ENCODE assay signal across 9 cellular contexts in the genomic region with DNA sequence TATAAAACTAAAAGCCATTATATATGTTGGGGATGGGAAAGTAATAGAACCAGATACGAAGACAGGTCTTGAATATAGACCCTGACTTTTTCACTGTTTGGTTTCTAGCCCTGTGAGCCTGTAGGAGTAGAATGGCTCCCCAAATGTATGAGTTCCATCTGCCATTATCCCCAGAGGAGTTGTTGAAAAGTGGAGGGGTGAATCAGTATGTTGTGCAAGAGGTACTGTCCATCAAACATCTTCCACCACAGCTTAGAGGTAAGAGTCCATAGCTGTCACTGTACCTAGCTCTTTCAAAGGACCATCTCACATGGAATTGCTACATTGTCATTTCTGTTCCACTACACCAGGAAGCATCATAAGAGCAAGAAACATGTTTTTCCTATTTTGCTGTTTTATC. TPM values are rescaled to one million over a fixed set of nuclear protein-coding genes. Genes with fewer than 3 reads are reported as not detected.
DNase-seq lines count a peak whose midpoint lies in the region; ATAC-seq, FAIRE-seq and TF ChIP-seq lines count a peak whose summit lies in the region.
"Had no signal": no experiment of that assay in that cellular context is flagged by ENCODE, and none has a peak within 500 bp of the region (broad histone marks: within the 10 kb centered on the region; RNA-seq: fewer than 3 reads in every experiment).

No MANE protein-coding gene starts in this region.

- RAD21 ChIA-PET in GM12878 (lab: Charles Lee; ENCODE audit: unreplicated experiment) = interaction anchor here (0.9 to 2.0 kb wide), 8 partner anchors 11 to 169 kb away, joined by 3 to 9 read pairs (median 3); no protein-coding TSS in a partner anchor

- CTCF ChIA-PET in CD8-positive, alpha-beta memory T cell (lab: Charles Lee) = interaction anchor here (0.8 to 3.7 kb wide), 5 partner anchors 29 to 160 kb away, joined by 3 to 14 read pairs (median 3); no protein-coding TSS in a partner anchor
- CTCF ChIA-PET in GM12878 (lab: Yijun Ruan, JAX) = interaction anchor here (0.8 to 3.7 kb wide), 8 partner anchors 17 to 70 kb away, joined by 3 to 15 read pairs (median 6); no protein-coding TSS in a partner anchor

- SMC1A ChIA-PET in GM12878 (lab: Charles Lee; ENCODE audit: uncharacterized antibody, unreplicated experiment) = interaction anchor here (0.7 to 4.0 kb wide), 11 partner anchors 26 to 194 kb away, joined by 3 to 23 read pairs (median 5); a partner anchor contains a TSS

- WGBS in GM12878 (ENCODE audit: insufficient coverage, insufficient replicate concordance, low lambda C conversion rate, missing lambda C conversion rate) = 0% methylated on average over 1 of the region's 1 CpG
- 69 to 71% methylated on average over 1 of the region's 1 CpG for WGBS in lower leg skin, 2 donors

- no peaks in the 10 kb centered on the region for H3K9me3 ChIP-seq in CD8-positive, alpha-beta memory T cell (ENCODE audit: low read length)
- no peaks in the 10 kb centered on the region for H3K9me3 ChIP-seq in GM12878 (replicated peaks; ENCODE audit: control insufficient read depth, insufficient read depth, low read length)
- H3K9me3 ChIP-seq: vagina had no signal

- peak overlapping the region; percentile 93 for H3K4me3 ChIP-seq in CD8-positive, alpha-beta memory T cell (ENCODE audit: low read length)
- peak overlapping the region; percentile 75 for H3K4me3 ChIP-seq in GM12878
- no peak overlapping the region for H3K4me3 ChIP-seq in lower leg skin (ENCODE audit: low read depth, poor library complexity, severe bottlenecking)

- no peaks in the 10 kb centered on the region for H4K20me1 ChIP-seq in GM12878 (ENCODE audit: control insufficient read depth, insufficient read depth)

- H3K36me3 ChIP-seq in CD8-positive, alpha-beta memory T cell (ENCODE audit: insufficient read depth, low read length) = peaks cover 9% of the 10 kb centered on the region
- H3K36me3 ChIP-seq in GM12878 (ENCODE audit: control insufficient read depth in 2 of 2, insufficient read depth in 2 of 2, low read length in 1 of 2) = peaks cover 5 to 23% of the 10 kb centered on the region in 2 experiments

- H3K4me2 ChIP-seq in GM12878 (ENCODE audit: control insufficient read depth, insufficient read depth) = peak overlapping the region; percentile 88

- peak overlapping the region; percentile 19 to 99 (median 95) for H3K4me3 Mint-ChIP-seq in CD8-positive, alpha-beta memory T cell
- H3K4me3 Mint-ChIP-seq in naive thymus-derived CD8-positive, alpha-beta T cell = peak overlapping the region; percentile 91 to 99 (median 98)

- TF ChIP-seq RAD21 in GM12878 (IDR thresholded peaks at IDR 0.05; ENCODE audit: insufficient read depth, low read depth, low read length) = no peak

- in situ Hi-C loops in GM12878 (cut with MboI) = loop anchor here (5.0 kb wide), 1 partner anchor 37 kb away; a partner anchor contains a TSS

- ATAC-seq in GM12878 (no peak), HG03097 (IDR thresholded peaks at IDR 0.05; ENCODE audit: low FRiP score, unreplicated experiment) (no peak), GM21447 (IDR thresholded peaks at IDR 0.05; ENCODE audit: unreplicated experiment) (no peak)
- no peak for ATAC-seq in naive thymus-derived CD8-positive, alpha-beta T cell

- no peak overlapping the region for H2AFZ ChIP-seq in GM12878 (ENCODE audit: control insufficient read depth, low read depth, low read length)

- DNase-seq in CD8-positive, alpha-beta memory T cell = no peak
- DNase-seq in LHCN-M2 (ENCODE audit: low read depth) = peak; percentile 51
- DNase-seq in GM12878 (ENCODE audit: low read depth, low spot score) = no peak
- DNase-seq in naive thymus-derived CD8-positive, alpha-beta T cell = no peak
- DNase-seq in T-helper 9 cell = no peak
- no peak for DNase-seq in lower leg skin (ENCODE audit: low spot score in 2 of 2)

- H3K36me3 Mint-ChIP-seq in CD8-positive, alpha-beta memory T cell = peaks cover 0 to 38% (median 2%) of the 10 kb centered on the region in 3 donors
- H3K36me3 Mint-ChIP-seq in naive thymus-derived CD8-positive, alpha-beta T cell = peaks cover 0 to 45% (median 5%) of the 10 kb centered on the region in 3 donors

- peak overlapping the region; percentile 95 for H3K9ac ChIP-seq in GM12878 (ENCODE audit: control insufficient read depth, insufficient read depth, low read length)

- TF ChIP-seq POLR2A in GM12878 (IDR thresholded peaks at IDR 0.05; ENCODE audit: low read depth, low read length) = no peak
- no peak for TF ChIP-seq POLR2A in lower leg skin (IDR thresholded peaks at IDR 0.05)

- H3K27me3 ChIP-seq in CD8-positive, alpha-beta memory T cell (ENCODE audit: insufficient read depth, low read length, poor library complexity, severe bottlenecking) = no peaks in the 10 kb centered on the region
- no peaks in the 10 kb centered on the region for H3K27me3 ChIP-seq in GM12878 (replicated peaks in 1 of 2; ENCODE audit: control insufficient read depth in 2 of 2, insufficient read depth in 2 of 2, low read length in 1 of 2)
- H3K27me3 ChIP-seq: vagina had no signal

- peaks cover 34 to 44% (median 43%) of the 10 kb centered on the region in 3 donors for H3K4me1 Mint-ChIP-seq in CD8-positive, alpha-beta memory T cell
- H3K4me1 Mint-ChIP-seq in naive thymus-derived CD8-positive, alpha-beta T cell = peaks cover 15 to 50% (median 37%) of the 10 kb centered on the region in 4 donors

- peak; percentile 41 for FAIRE-seq in GM12878 (lab: Jason Lieb, UNC)

- intact Hi-C loops in GM12878 (cut with micrococcal nuclease; ENCODE audit: unreplicated experiment) = loop anchor here (5.0 kb wide), 1 partner anchor 37 kb away; a partner anchor contains a TSS
- intact Hi-C loops in lower leg skin (cut with DNase I; ENCODE audit: low total_unique reads) = no loop called here

- no peaks in the 10 kb centered on the region for H3K9me3 Mint-ChIP-seq in CD8-positive, alpha-beta memory T cell
- H3K9me3 Mint-ChIP-seq in naive thymus-derived CD8-positive, alpha-beta T cell = no peaks in the 10 kb centered on the region

- no TSS peak for BruUV-seq in GM12878 (replicated peaks; lab: Mats Ljungman, UMichigan)

- peaks cover 0 to 2% of the 10 kb centered on the region in 2 donors for H3K27me3 Mint-ChIP-seq in CD8-positive, alpha-beta memory T cell
- no peaks in the 10 kb centered on the region for H3K27me3 Mint-ChIP-seq in naive thymus-derived CD8-positive, alpha-beta T cell

- no peak overlapping the region for H3K27ac ChIP-seq in CD8-positive, alpha-beta memory T cell (ENCODE audit: low read depth, low read length)
- peak overlapping the region; percentile 83 for H3K27ac ChIP-seq in GM12878 (ENCODE audit: control insufficient read depth, insufficient read depth)
- H3K27ac ChIP-seq: vagina had no signal

- H3K27ac Mint-ChIP-seq in CD8-positive, alpha-beta memory T cell = peak overlapping the region; percentile 12 to 99 (median 94)
- H3K27ac Mint-ChIP-seq in naive thymus-derived CD8-positive, alpha-beta T cell = peak overlapping the region; percentile 13 to 98 (median 96)

- peaks cover 55% of the 10 kb centered on the region for H3K79me2 ChIP-seq in GM12878 (ENCODE audit: control insufficient read depth, insufficient read depth, low read length)

- H3K4me1 ChIP-seq in CD8-positive, alpha-beta memory T cell (ENCODE audit: insufficient read depth, low read length) = peaks cover 28% of the 10 kb centered on the region
- H3K4me1 ChIP-seq in GM12878 (ENCODE audit: control insufficient read depth, insufficient read depth, low read length) = peaks cover 6% of the 10 kb centered on the region; the same call in 1 of the 2 replicates

- no peak for TF ChIP-seq CTCF in GM12878 (IDR thresholded peaks at IDR 0.05 in 2 of 3, conservative IDR thresholded peaks at IDR 0.05 in 1 of 3; ENCODE audit: control insufficient read depth in 2 of 3, extremely low read depth in 1 of 3, insufficient read depth in 1 of 3, low read depth in 3 of 3, low read length in 3 of 3)
- no peak for TF ChIP-seq CTCF in lower leg skin (IDR thresholded peaks at IDR 0.05)

- TF ChIP-seq EP300 in GM12878 (IDR thresholded peaks at IDR 0.05; ENCODE audit: borderline replicate concordance in 1 of 2, control insufficient read depth in 1 of 2, low read depth in 2 of 2, low read length in 2 of 2) = no peak

- POLR2A ChIA-PET in CD8-positive, alpha-beta memory T cell (lab: Charles Lee) = interaction anchor here (0.8 to 2.8 kb wide), 2 partner anchors 38 to 40 kb away, joined by 3 to 16 read pairs; a partner anchor contains a TSS
- POLR2A ChIA-PET in GM12878 (lab: Charles Lee) = interaction anchor here (0.5 to 1.3 kb wide), 6 partner anchors 24 to 136 kb away, joined by 4 to 11 read pairs (median 5); a partner anchor contains a TSS
- POLR2A ChIA-PET in naive thymus-derived CD8-positive, alpha-beta T cell (lab: Charles Lee) = interaction anchor here (0.7 to 7.2 kb wide), 8 partner anchors 25 to 158 kb away, joined by 3 to 104 read pairs (median 6); a partner anchor contains a TSS

RNA-seq across cellular contexts. Expression of a gene that starts 1.1 kb away (rescaled TPM):
- 10 to 100 TPM; 96.5 to 97.5 TPM for total RNA-seq in CD8-positive, alpha-beta memory T cell
- polyA plus RNA-seq in CD8-positive, alpha-beta memory T cell = 29.8 TPM
- 93.5 and 112 TPM in 2 replicates for total RNA-seq in LHCN-M2 (2014; rRNA removed)
- 45.5 TPM for polyA plus RNA-seq in LHCN-M2 (2012)
- total RNA-seq in GM12878 (2013; cell fraction: nucleolus; rRNA removed) = 64.5 and 66.0 TPM in 2 replicates
- total RNA-seq in GM12878 (2014; rRNA removed) = 141 and 144 TPM in 2 replicates
- total RNA-seq in GM12878 (2014; rRNA removed; fragmentation: Illumina TruSeq; extraction: Trizol) = 96.9 and 98.2 TPM in 2 replicates
- total RNA-seq in GM12878 (2021) = 110 and 113 TPM in 2 replicates
- 34.6 TPM for polyA plus RNA-seq in GM12878 (2011; ENCODE audit: low read depth)
- polyA plus RNA-seq in GM12878 (2011; rRNA removed) = 84.0 and 160 TPM in 2 replicates
- 138 and 147 TPM in 2 replicates for polyA plus RNA-seq in GM12878 (2011; cell fraction: cytosol; rRNA removed)
- polyA plus RNA-seq in GM12878 (2011; cell fraction: nucleus; rRNA removed) = 98.8 and 145 TPM in 2 replicates
- polyA plus RNA-seq in GM12878 (2012) = 50.7 and 70.2 TPM in 2 replicates
- 110 and 146 TPM in 2 replicates for polyA plus RNA-seq in GM12878 (2014; fragmentation: Illumina TruSeq; extraction: Trizol)
- 10 to 100 TPM; 24.2 to 32.8 TPM for polyA plus RNA-seq in GM12878 (2014; fragmentation: Nextera tagmentation; extraction: Ambion mirVana)
- 114 TPM in 2 replicates for polyA plus RNA-seq in GM12878 (2014; rRNA removed)
- 100 to 1,000 TPM; 105 to 108 TPM for polyA plus RNA-seq in GM12878 (2016; fragmentation: Nextera tagmentation; extraction: Ambion mirVana)
- polyA minus RNA-seq in GM12878 (2011; rRNA and poly(A)+ RNA removed) = 165 and 222 TPM in 2 replicates
- 89.0 and 105 TPM in 2 replicates for polyA minus RNA-seq in GM12878 (2011; cell fraction: cytosol; rRNA and poly(A)+ RNA removed)
- 67.3 and 111 TPM in 2 replicates for polyA minus RNA-seq in GM12878 (2011; cell fraction: nucleus; rRNA and poly(A)+ RNA removed)
- total RNA-seq in naive thymus-derived CD8-positive, alpha-beta T cell = 10 to 100 TPM; 40.4 to 46.3 TPM
- polyA plus RNA-seq in naive thymus-derived CD8-positive, alpha-beta T cell = 10 to 100 TPM; 24.7 to 45.3 (median 28.1) TPM
- total RNA-seq in lower leg skin = 10 to 100 TPM; 18.5 to 25.9 (median 22.5) TPM

RNA-seq across cellular contexts. Expression of a gene that starts 1.9 kb away (rescaled TPM):
- total RNA-seq in CD8-positive, alpha-beta memory T cell = 100 to 1,000 TPM; 317 to 327 TPM
- polyA plus RNA-seq in CD8-positive, alpha-beta memory T cell = 222 TPM
- total RNA-seq in LHCN-M2 (2014; rRNA removed) = 113 and 124 TPM in 2 replicates
- polyA plus RNA-seq in LHCN-M2 (2012) = 356 TPM
- 9.8 and 10.5 TPM in 2 replicates for total RNA-seq in GM12878 (2013; cell fraction: nucleolus; rRNA removed)
- 137 and 175 TPM in 2 replicates for total RNA-seq in GM12878 (2014; rRNA removed)
- total RNA-seq in GM12878 (2014; rRNA removed; fragmentation: Illumina TruSeq; extraction: Trizol) = 254 and 259 TPM in 2 replicates
- total RNA-seq in GM12878 (2021) = 275 and 276 TPM in 2 replicates
- polyA plus RNA-seq in GM12878 (2011; ENCODE audit: low read depth) = 71.7 TPM
- polyA plus RNA-seq in GM12878 (2011; rRNA removed) = 159 and 252 TPM in 2 replicates
- 119 and 123 TPM in 2 replicates for polyA plus RNA-seq in GM12878 (2011; cell fraction: cytosol; rRNA removed)
- polyA plus RNA-seq in GM12878 (2011; cell fraction: nucleus; rRNA removed) = 64.4 and 67.0 TPM in 2 replicates
- polyA plus RNA-seq in GM12878 (2012) = 159 and 228 TPM in 2 replicates
- polyA plus RNA-seq in GM12878 (2014; fragmentation: Illumina TruSeq; extraction: Trizol) = 241 and 255 TPM in 2 replicates
- polyA plus RNA-seq in GM12878 (2014; fragmentation: Nextera tagmentation; extraction: Ambion mirVana) = 1,000 to 10,000 TPM in 1 of 2 experiments, 100 to 1,000 TPM in 1; 908 to 1,202 TPM
- 167 and 183 TPM in 2 replicates for polyA plus RNA-seq in GM12878 (2014; rRNA removed)
- polyA plus RNA-seq in GM12878 (2016; fragmentation: Nextera tagmentation; extraction: Ambion mirVana) = 100 to 1,000 TPM; 583 to 588 TPM
- 29.2 and 48.2 TPM in 2 replicates for polyA minus RNA-seq in GM12878 (2011; rRNA and poly(A)+ RNA removed)
- 18.4 and 20.6 TPM in 2 replicates for polyA minus RNA-seq in GM12878 (2011; cell fraction: cytosol; rRNA and poly(A)+ RNA removed)
- 15.7 and 20.9 TPM in 2 replicates for polyA minus RNA-seq in GM12878 (2011; cell fraction: nucleus; rRNA and poly(A)+ RNA removed)
- total RNA-seq in naive thymus-derived CD8-positive, alpha-beta T cell = 10 to 100 TPM; 71.6 to 77.3 TPM
- polyA plus RNA-seq in naive thymus-derived CD8-positive, alpha-beta T cell = 100 to 1,000 TPM; 220 to 230 (median 224) TPM
- total RNA-seq in lower leg skin = 10 to 100 TPM; 38.6 to 62.1 (median 58.7) TPM

RNA-seq across cellular contexts. Expression of a gene that starts 24.5 kb away (rescaled TPM):
- 10 to 100 TPM; 26.7 to 29.6 TPM for total RNA-seq in CD8-positive, alpha-beta memory T cell
- polyA plus RNA-seq in CD8-positive, alpha-beta memory T cell = 10.0 TPM
- 8.0 and 12.9 TPM in 2 replicates for total RNA-seq in LHCN-M2 (2014; rRNA removed)
- 16.5 TPM for polyA plus RNA-seq in LHCN-M2 (2012)
- total RNA-seq in GM12878 (2013; cell fraction: nucleolus; rRNA removed) = 46.0 and 47.7 TPM in 2 replicates
- 28.9 and 31.5 TPM in 2 replicates for total RNA-seq in GM12878 (2014; rRNA removed)
- total RNA-seq in GM12878 (2014; rRNA removed; fragmentation: Illumina TruSeq; extraction: Trizol) = 14.8 and 16.6 TPM in 2 replicates
- total RNA-seq in GM12878 (2021) = 26.0 and 26.2 TPM in 2 replicates
- 23.5 TPM for polyA plus RNA-seq in GM12878 (2011; ENCODE audit: low read depth)
- polyA plus RNA-seq in GM12878 (2011; rRNA removed) = 37.1 and 41.3 TPM in 2 replicates
- 43.5 and 45.8 TPM in 2 replicates for polyA plus RNA-seq in GM12878 (2011; cell fraction: cytosol; rRNA removed)
- 155 and 209 TPM in 2 replicates for polyA plus RNA-seq in GM12878 (2011; cell fraction: nucleus; rRNA removed)
- 33.3 and 39.4 TPM in 2 replicates for polyA plus RNA-seq in GM12878 (2012)
- 32.3 and 36.1 TPM in 2 replicates for polyA plus RNA-seq in GM12878 (2014; fragmentation: Illumina TruSeq; extraction: Trizol)
- 1 to 10 TPM; 4.8 to 8.8 TPM for polyA plus RNA-seq in GM12878 (2014; fragmentation: Nextera tagmentation; extraction: Ambion mirVana)
- 121 and 123 TPM in 2 replicates for polyA plus RNA-seq in GM12878 (2014; rRNA removed)
- polyA plus RNA-seq in GM12878 (2016; fragmentation: Nextera tagmentation; extraction: Ambion mirVana) = 10 to 100 TPM; 25.9 to 28.9 TPM
- polyA minus RNA-seq in GM12878 (2011; rRNA and poly(A)+ RNA removed) = 15.5 and 19.4 TPM in 2 replicates
- 8.6 and 14.3 TPM in 2 replicates for polyA minus RNA-seq in GM12878 (2011; cell fraction: cytosol; rRNA and poly(A)+ RNA removed)
- polyA minus RNA-seq in GM12878 (2011; cell fraction: nucleus; rRNA and poly(A)+ RNA removed) = 19.2 and 24.9 TPM in 2 replicates
- total RNA-seq in naive thymus-derived CD8-positive, alpha-beta T cell = 10 to 100 TPM; 91.4 to 92.6 TPM
- 10 to 100 TPM in 2 of 3 donors, 1 to 10 TPM in 1; 9.7 to 13.6 (median 10.9) TPM for polyA plus RNA-seq in naive thymus-derived CD8-positive, alpha-beta T cell
- total RNA-seq in lower leg skin = 1 to 10 TPM; 2.1 to 6.6 (median 4.4) TPM

RNA-seq across cellular contexts. Expression of a gene that starts 39.3 kb away (rescaled TPM):
- 1,000 to 10,000 TPM; 7,182 to 7,238 TPM for total RNA-seq in CD8-positive, alpha-beta memory T cell
- polyA plus RNA-seq in CD8-positive, alpha-beta memory T cell = 1,770 TPM
- total RNA-seq in LHCN-M2 (2014; rRNA removed) = 10,802 and 11,796 TPM in 2 replicates
- polyA plus RNA-seq in LHCN-M2 (2012) = 16,196 TPM
- 971 and 990 TPM in 2 replicates for total RNA-seq in GM12878 (2013; cell fraction: nucleolus; rRNA removed)
- 8,450 and 8,907 TPM in 2 replicates for total RNA-seq in GM12878 (2014; rRNA removed)
- 5,296 and 5,818 TPM in 2 replicates for total RNA-seq in GM12878 (2014; rRNA removed; fragmentation: Illumina TruSeq; extraction: Trizol)
- 5,606 and 5,698 TPM in 2 replicates for total RNA-seq in GM12878 (2021)
- polyA plus RNA-seq in GM12878 (2011; ENCODE audit: low read depth) = 4,872 TPM
- polyA plus RNA-seq in GM12878 (2011; rRNA removed) = 7,976 and 14,240 TPM in 2 replicates
- polyA plus RNA-seq in GM12878 (2011; cell fraction: cytosol; rRNA removed) = 25,075 and 29,832 TPM in 2 replicates
- 10,735 and 12,198 TPM in 2 replicates for polyA plus RNA-seq in GM12878 (2011; cell fraction: nucleus; rRNA removed)
- polyA plus RNA-seq in GM12878 (2012) = 10,674 and 13,698 TPM in 2 replicates
- polyA plus RNA-seq in GM12878 (2014; fragmentation: Illumina TruSeq; extraction: Trizol) = 5,112 and 9,478 TPM in 2 replicates
- polyA plus RNA-seq in GM12878 (2014; fragmentation: Nextera tagmentation; extraction: Ambion mirVana) = over 10,000 TPM in 1 of 2 experiments, 1,000 to 10,000 TPM in 1; 9,323 to 11,518 TPM
- polyA plus RNA-seq in GM12878 (2014; rRNA removed) = 9,590 and 10,389 TPM in 2 replicates
- 1,000 to 10,000 TPM; 9,069 to 9,909 TPM for polyA plus RNA-seq in GM12878 (2016; fragmentation: Nextera tagmentation; extraction: Ambion mirVana)
- 10,096 and 19,827 TPM in 2 replicates for polyA minus RNA-seq in GM12878 (2011; rRNA and poly(A)+ RNA removed)
- polyA minus RNA-seq in GM12878 (2011; cell fraction: cytosol; rRNA and poly(A)+ RNA removed) = 5,010 and 5,239 TPM in 2 replicates
- polyA minus RNA-seq in GM12878 (2011; cell fraction: nucleus; rRNA and poly(A)+ RNA removed) = 1,914 and 2,640 TPM in 2 replicates
- total RNA-seq in naive thymus-derived CD8-positive, alpha-beta T cell = 100 to 1,000 TPM; 355 to 363 TPM
- 1,000 to 10,000 TPM; 1,014 to 1,110 (median 1,062) TPM for polyA plus RNA-seq in naive thymus-derived CD8-positive, alpha-beta T cell
- 1,000 to 10,000 TPM; 1,190 to 2,139 (median 1,514) TPM for total RNA-seq in lower leg skin

RNA-seq across cellular contexts. Expression of a gene that starts 43.1 kb away (rescaled TPM):
- total RNA-seq in CD8-positive, alpha-beta memory T cell = 10 to 100 TPM; 29.1 to 32.0 TPM
- 131 TPM for polyA plus RNA-seq in CD8-positive, alpha-beta memory T cell
- total RNA-seq in LHCN-M2 (2014; rRNA removed) (8.5 and 9.4 TPM in 2 replicates), GM12878 (2014; rRNA removed) (39.1 and 40.4 TPM in 2 replicates), GM12878 (2014; rRNA removed; fragmentation: Illumina TruSeq; extraction: Trizol) (24.7 and 25.0 TPM in 2 replicates), GM12878 (2021) (26.4 and 29.0 TPM in 2 replicates), lower leg skin (10 to 100 TPM; 11.4 to 23.8 (median 17.6) TPM)
- 7.5 TPM for polyA plus RNA-seq in LHCN-M2 (2012)
- 134 and 138 TPM in 2 replicates for total RNA-seq in GM12878 (2013; cell fraction: nucleolus; rRNA removed)
- 11.0 TPM for polyA plus RNA-seq in GM12878 (2011; ENCODE audit: low read depth)
- polyA plus RNA-seq in GM12878 (2011; rRNA removed) (28.5 and 45.0 TPM in 2 replicates), GM12878 (2014; fragmentation: Illumina TruSeq; extraction: Trizol) (13.0 and 26.4 TPM in 2 replicates), GM12878 (2014; fragmentation: Nextera tagmentation; extraction: Ambion mirVana) (10 to 100 TPM; 12.4 to 20.9 TPM), GM12878 (2014; rRNA removed) (40.4 and 43.1 TPM in 2 replicates), GM12878 (2016; fragmentation: Nextera tagmentation; extraction: Ambion mirVana) (10 to 100 TPM; 33.3 to 39.9 TPM)
- polyA plus RNA-seq in GM12878 (2011; cell fraction: cytosol; rRNA removed) = 58.4 and 72.0 TPM in 2 replicates
- 125 and 140 TPM in 2 replicates for polyA plus RNA-seq in GM12878 (2011; cell fraction: nucleus; rRNA removed)
- 28.1 and 29.4 TPM in 2 replicates for polyA plus RNA-seq in GM12878 (2012)
- 33.4 and 60.3 TPM in 2 replicates for polyA minus RNA-seq in GM12878 (2011; rRNA and poly(A)+ RNA removed)
- 11.2 and 13.9 TPM in 2 replicates for polyA minus RNA-seq in GM12878 (2011; cell fraction: cytosol; rRNA and poly(A)+ RNA removed)
- polyA minus RNA-seq in GM12878 (2011; cell fraction: nucleus; rRNA and poly(A)+ RNA removed) = 36.0 and 56.5 TPM in 2 replicates
- total RNA-seq in naive thymus-derived CD8-positive, alpha-beta T cell = 10 to 100 TPM; 42.5 to 45.4 TPM
- 100 to 1,000 TPM in 2 of 3 donors, 10 to 100 TPM in 1; 46.0 to 126 (median 106) TPM for polyA plus RNA-seq in naive thymus-derived CD8-positive, alpha-beta T cell
